ENCODE assay signal across 8 cellular contexts in the genomic region with DNA sequence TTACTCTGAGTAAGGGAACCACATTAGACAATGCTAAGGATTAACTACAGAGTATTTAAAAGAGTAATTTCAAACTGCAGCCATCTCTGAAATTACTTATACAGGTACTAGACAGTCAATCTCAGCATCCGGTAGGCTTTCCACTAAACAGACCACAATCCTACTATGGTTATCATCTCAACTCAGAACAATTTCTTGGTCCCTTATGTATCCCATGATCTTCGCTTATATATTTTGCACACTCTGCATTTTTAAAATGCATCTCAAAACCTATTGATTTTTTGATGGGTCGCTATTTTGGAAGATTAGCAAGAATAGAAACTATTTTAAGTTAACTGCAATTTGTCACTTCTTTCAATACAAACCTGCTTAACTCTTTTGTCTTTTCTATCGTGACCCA. TPM values are rescaled to one million over a fixed set of nuclear protein-coding genes. Genes with fewer than 3 reads are reported as not detected.
A peak's percentile ranks its signal among the peaks of the same experiment; 100 is the strongest.
DNase-seq lines count a peak whose midpoint lies in the region; ATAC-seq, FAIRE-seq and TF ChIP-seq lines count a peak whose summit lies in the region.

No MANE protein-coding gene starts in this region.

- no peak for FAIRE-seq in HepG2 (lab: Jason Lieb, UNC)

- peaks cover 41% of the 10 kb centered on the region for H3K4me1 Mint-ChIP-seq in activated naive CD4-positive, alpha-beta T cell treated with anti-CD3 and anti-CD28 coated beads, Interleukin-2, amount 50 U/mL, for 24 hours
- peaks cover 46% of the 10 kb centered on the region for H3K4me1 Mint-ChIP-seq in activated naive CD8-positive, alpha-beta T cell (ENCODE audit: low read depth)
- H3K4me1 Mint-ChIP-seq in type B pancreatic cell (ENCODE audit: unreplicated experiment) = peaks cover 37% of the 10 kb centered on the region

- H3K4me2 ChIP-seq in HepG2 (ENCODE audit: low read depth, low read length) = peak overlapping the region; percentile 67

- peaks cover 76% of the 10 kb centered on the region for H3K4me1 ChIP-seq in HepG2 (ENCODE audit: insufficient read depth, low read length)

- H3K4me3 ChIP-seq in HepG2 (replicated peaks in 1 of 3; ENCODE audit: insufficient read depth in 1 of 3, low read depth in 2 of 3, low read length in 3 of 3) = peak overlapping the region; percentile 93 to 99 (median 94); a peak in 5 of 6 replicates

- no peaks in the 10 kb centered on the region for H3K9me3 Mint-ChIP-seq in activated naive CD4-positive, alpha-beta T cell treated with anti-CD3 and anti-CD28 coated beads, Interleukin-2, amount 50 U/mL, for 24 hours
- no peaks in the 10 kb centered on the region for H3K9me3 Mint-ChIP-seq in activated naive CD8-positive, alpha-beta T cell (ENCODE audit: low read depth)
- peaks cover 3% of the 10 kb centered on the region for H3K9me3 Mint-ChIP-seq in type B pancreatic cell

- CTCF ChIA-PET in HepG2 (lab: Yijun Ruan, JAX; ENCODE audit: low intra/inter-chr PET ratio, low total read pairs) = interaction anchor here (1.1 kb wide), 1 partner anchor 38 kb away, joined by 3 read pairs; no protein-coding TSS in a partner anchor

- peak overlapping the region; percentile 87 for H3K9ac ChIP-seq in HepG2 (ENCODE audit: insufficient read depth, low read depth, low read length)

- TF ChIP-seq POLR2A in HepG2 (IDR thresholded peaks at IDR 0.05; ENCODE audit: insufficient read depth in 1 of 2, low read depth in 2 of 2, low read length in 2 of 2) = no peak

- H3K4me3 Mint-ChIP-seq in activated naive CD4-positive, alpha-beta T cell treated with anti-CD3 and anti-CD28 coated beads, Interleukin-2, amount 50 U/mL, for 24 hours = peak overlapping the region; percentile 91
- peak overlapping the region; percentile 90 for H3K4me3 Mint-ChIP-seq in activated naive CD8-positive, alpha-beta T cell
- peak overlapping the region; percentile 98 for H3K4me3 Mint-ChIP-seq in type B pancreatic cell

- no peak for TF ChIP-seq EP300 in HepG2 (IDR thresholded peaks at IDR 0.05; ENCODE audit: low read depth in 2 of 2, low read length in 2 of 2)
- TF ChIP-seq EP300 in HepG2 (CRISPR knock-in tag; IDR thresholded peaks at IDR 0.05; ENCODE audit: borderline replicate concordance) = no peak

- no peaks in the 10 kb centered on the region for H3K9me3 ChIP-seq in HepG2 (ENCODE audit: low read length)

- peaks cover 5% of the 10 kb centered on the region for H3K36me3 Mint-ChIP-seq in activated naive CD4-positive, alpha-beta T cell treated with anti-CD3 and anti-CD28 coated beads, Interleukin-2, amount 50 U/mL, for 24 hours
- H3K36me3 Mint-ChIP-seq in activated naive CD8-positive, alpha-beta T cell = peaks cover 5% of the 10 kb centered on the region
- peaks cover 23% of the 10 kb centered on the region for H3K36me3 Mint-ChIP-seq in type B pancreatic cell

- no peak for TF ChIP-seq CTCF in HepG2 (CRISPR knock-in tag; IDR thresholded peaks at IDR 0.05)
- no peak for TF ChIP-seq CTCF in type B pancreatic cell (conservative IDR thresholded peaks at IDR 0.05)

- no peak for DNase-seq in activated naive CD4-positive, alpha-beta T cell (lab: John Stamatoyannopoulos, UW)
- DNase-seq in HepG2 (ENCODE audit: low spot score) (no peak), type B pancreatic cell (ENCODE audit: extremely low spot score, unreplicated experiment) (no peak), NCI-H2196 (lab: John Stamatoyannopoulos, UW; ENCODE audit: unreplicated experiment) (no peak), KG1 (lab: John Stamatoyannopoulos, UW) (no peak)

- ATAC-seq in HepG2 (no peak), GM21825 (IDR thresholded peaks at IDR 0.05; ENCODE audit: unreplicated experiment) (no peak)

- in situ Hi-C loops in HepG2 (cut with HindIII; ENCODE audit: extremely low pct_ligation_motif_present, low pct_unique_long_range_greater_than_20kb) = loop anchor here (10.0 kb wide), 1 partner anchor 62 kb away; no protein-coding TSS in a partner anchor

- TSS peak; percentile 59 for BruUV-seq in HepG2 (replicated peaks; lab: Mats Ljungman, UMichigan)

- POLR2A ChIA-PET in HepG2 (lab: Yijun Ruan, JAX) = interaction anchor here (1.3 kb wide), 1 partner anchor 13 kb away, joined by 3 read pairs; no protein-coding TSS in a partner anchor

- H3K27ac ChIP-seq in HepG2 (ENCODE audit: extremely low read length, insufficient read depth, low read length) = peak overlapping the region; percentile 81

- WGBS in HepG2 (ENCODE audit: low lambda C conversion rate) = 18% methylated on average over 4 of the region's 4 CpGs

- H3K27me3 ChIP-seq in HepG2 (ENCODE audit: control insufficient read depth in 1 of 2, insufficient read depth in 2 of 2, low read length in 2 of 2) = no peaks in the 10 kb centered on the region

- H3K27ac Mint-ChIP-seq in activated naive CD4-positive, alpha-beta T cell treated with anti-CD3 and anti-CD28 coated beads, Interleukin-2, amount 50 U/mL, for 24 hours = peak overlapping the region; percentile 77
- peak overlapping the region; percentile 64 for H3K27ac Mint-ChIP-seq in activated naive CD8-positive, alpha-beta T cell
- peak overlapping the region; percentile 99 for H3K27ac Mint-ChIP-seq in type B pancreatic cell

- TF ChIP-seq RAD21 in HepG2 (CRISPR knock-in tag; IDR thresholded peaks at IDR 0.05) = no peak

- intact Hi-C loops in HepG2 (cut with micrococcal nuclease; ENCODE audit: unreplicated experiment) = loop anchor here (1.0 to 5.0 kb wide), 4 partner anchors 36 to 299 kb away; partner anchors contain the start of gene VAPA

- peaks cover 2 to 8% of the 10 kb centered on the region in 2 experiments; a peak in 3 of 5 replicates for H3K36me3 ChIP-seq in HepG2 (replicated peaks in 1 of 2; ENCODE audit: control insufficient read depth in 1 of 2, insufficient read depth in 2 of 2, low read length in 2 of 2)

- no peak overlapping the region for H2AFZ ChIP-seq in HepG2 (ENCODE audit: low read length)

- peaks cover 55% of the 10 kb centered on the region for H3K79me2 ChIP-seq in HepG2 (ENCODE audit: insufficient read depth, low read length)

- no peaks in the 10 kb centered on the region for H3K27me3 Mint-ChIP-seq in activated naive CD4-positive, alpha-beta T cell treated with anti-CD3 and anti-CD28 coated beads, Interleukin-2, amount 50 U/mL, for 24 hours
- no peaks in the 10 kb centered on the region for H3K27me3 Mint-ChIP-seq in activated naive CD8-positive, alpha-beta T cell
- no peaks in the 10 kb centered on the region for H3K27me3 Mint-ChIP-seq in type B pancreatic cell

- H4K20me1 ChIP-seq in HepG2 (ENCODE audit: insufficient read depth, low read length) = peaks cover 5% of the 10 kb centered on the region; the same call in 1 of the 2 replicates

TF ChIP-seq in HepG2, 621 proteins besides CTCF, POLR2A, EP300 and RAD21 (continues in another document):
- TF ChIP-seq, protein P1, sequence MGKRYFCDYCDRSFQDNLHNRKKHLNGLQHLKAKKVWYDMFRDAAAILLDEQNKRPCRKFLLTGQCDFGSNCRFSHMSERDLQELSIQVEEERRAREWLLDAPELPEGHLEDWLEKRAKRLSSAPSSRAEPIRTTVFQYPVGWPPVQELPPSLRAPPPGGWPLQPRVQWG (CRISPR knock-in tag; IDR thresholded peaks at IDR 0.05; ENCODE audit: borderline replicate concordance, low read depth) = no peak
- TF ChIP-seq MAFF (IDR thresholded peaks at IDR 0.05; ENCODE audit: low read depth, low read length) = peak; percentile 90
- TF ChIP-seq CENPX (CRISPR knock-in tag; IDR thresholded peaks at IDR 0.05) = no peak
- TF ChIP-seq, protein P2, sequence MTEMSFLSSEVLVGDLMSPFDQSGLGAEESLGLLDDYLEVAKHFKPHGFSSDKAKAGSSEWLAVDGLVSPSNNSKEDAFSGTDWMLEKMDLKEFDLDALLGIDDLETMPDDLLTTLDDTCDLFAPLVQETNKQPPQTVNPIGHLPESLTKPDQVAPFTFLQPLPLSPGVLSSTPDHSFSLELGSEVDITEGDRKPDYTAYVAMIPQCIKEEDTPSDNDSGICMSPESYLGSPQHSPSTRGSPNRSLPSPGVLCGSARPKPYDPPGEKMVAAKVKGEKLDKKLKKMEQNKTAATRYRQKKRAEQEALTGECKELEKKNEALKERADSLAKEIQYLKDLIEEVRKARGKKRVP (CRISPR knock-in tag; IDR thresholded peaks at IDR 0.05) = no peak
- TF ChIP-seq ATF3 (CRISPR knock-in tag; IDR thresholded peaks at IDR 0.05) = no peak
- TF ChIP-seq MAFK (conservative IDR thresholded peaks at IDR 0.05 in 1 of 2, IDR thresholded peaks at IDR 0.05 in 1 of 2; ENCODE audit: low read length in 2 of 2) = peak; percentile 88 to 92
- no peak for TF ChIP-seq NONO (IDR thresholded peaks at IDR 0.05)
- TF ChIP-seq NONO (CRISPR knock-in tag; conservative IDR thresholded peaks at IDR 0.05) = no peak
- TF ChIP-seq ZSCAN20 (CRISPR knock-in tag; IDR thresholded peaks at IDR 0.05; ENCODE audit: borderline replicate concordance) = no peak
- no peak for TF ChIP-seq PCBP1 (IDR thresholded peaks at IDR 0.05; ENCODE audit: borderline replicate concordance, low read depth, low read length)

RNA-seq across cellular contexts. Expression of gene PPP4R1, which starts 1.4 kb away (rescaled TPM):
- 66.5 and 84.6 TPM in 2 replicates for total RNA-seq in HepG2 (2016; rRNA removed; fragmentation: Illumina TruSeq; extraction: Trizol)
- 144 and 170 TPM in 2 replicates for total RNA-seq in HepG2 (2016; cell fraction: cytosol; rRNA removed; fragmentation: Illumina TruSeq; extraction: Trizol; ENCODE audit: low read depth)
- 69.2 and 85.3 TPM in 2 replicates for total RNA-seq in HepG2 (2016; cell fraction: insoluble cytoplasmic fraction; rRNA removed; fragmentation: Illumina TruSeq; extraction: Trizol)
- total RNA-seq in HepG2 (2016; cell fraction: membrane; rRNA removed; fragmentation: Illumina TruSeq; extraction: Trizol) = 85.0 and 109 TPM in 2 replicates
- 69.1 and 76.3 TPM in 2 replicates for total RNA-seq in HepG2 (2016; cell fraction: nucleus; rRNA removed; fragmentation: Illumina TruSeq; extraction: Trizol)
- polyA plus RNA-seq in HepG2 (2011; rRNA removed) = 67.2 and 72.4 TPM in 2 replicates
- polyA plus RNA-seq in HepG2 (2011; cell fraction: cytosol; rRNA removed) = 55.0 and 59.0 TPM in 2 replicates
- 76.7 and 84.0 TPM in 2 replicates for polyA plus RNA-seq in HepG2 (2011; cell fraction: nucleus; rRNA removed)
- 35.3 and 48.1 TPM in 2 replicates for polyA plus RNA-seq in HepG2 (2012)
- 6.3 and 6.5 TPM in 2 replicates for polyA plus RNA-seq in HepG2 (2016; cell fraction: cytosol; fragmentation: Illumina TruSeq; extraction: Trizol; ENCODE audit: low read depth)
- 50.5 and 52.3 TPM in 2 replicates for polyA plus RNA-seq in HepG2 (2016; cell fraction: insoluble cytoplasmic fraction; fragmentation: Illumina TruSeq; extraction: Trizol; ENCODE audit: low read depth)
- polyA plus RNA-seq in HepG2 (2016; cell fraction: membrane; fragmentation: Illumina TruSeq; extraction: Trizol; ENCODE audit: low read depth) = 18.9 and 22.6 TPM in 2 replicates
- polyA plus RNA-seq in HepG2 (2016; cell fraction: nucleus; fragmentation: Illumina TruSeq; extraction: Trizol; ENCODE audit: insufficient read depth, low read depth) = 68.2 and 72.2 TPM in 2 replicates
- 122 and 149 TPM in 2 replicates for polyA minus RNA-seq in HepG2 (2011; rRNA and poly(A)+ RNA removed; ENCODE audit: low replicate concordance)
- polyA minus RNA-seq in HepG2 (2011; cell fraction: cytosol; rRNA and poly(A)+ RNA removed) = 33.5 and 74.3 TPM in 2 replicates
- polyA minus RNA-seq in HepG2 (2011; cell fraction: nucleus; rRNA and poly(A)+ RNA removed) = 130 and 145 TPM in 2 replicates
- 77.3 and 109 TPM in 2 replicates for total RNA-seq in type B pancreatic cell (ENCODE audit: low replicate concordance)
